Comparison of ENCODE assay signal across 1 cellular context in genomic region chr5:103258957-103259704, GRCh38.
TF ChIP-seq lines count a peak whose summit lies in the region.

No MANE protein-coding gene starts in this region.

TF ChIP-seq in K562, 482 proteins besides CTCF, POLR2A, EP300 and RAD21 (continued from another document and continues in another):
- TF ChIP-seq CTCFL (IDR thresholded peaks at IDR 0.05; ENCODE audit: borderline replicate concordance, insufficient read depth, low read depth, low read length, poor library complexity, severe bottlenecking) = no peak
- no peak for TF ChIP-seq ZNF280B (CRISPR knock-in tag; IDR thresholded peaks at IDR 0.05)
- no peak for TF ChIP-seq TGIF2 (CRISPR knock-in tag; IDR thresholded peaks at IDR 0.05)
- no peak for TF ChIP-seq PHB2 (IDR thresholded peaks at IDR 0.05; ENCODE audit: low read depth)
- no peak for TF ChIP-seq ZNF217 (CRISPR knock-in tag; IDR thresholded peaks at IDR 0.05)
- TF ChIP-seq NCOR1 (IDR thresholded peaks at IDR 0.05) = peak; percentile 37; the same call in 1 of the 2 replicates
- no peak for TF ChIP-seq ZNF639 (CRISPR knock-in tag; conservative IDR thresholded peaks at IDR 0.05 in 1 of 2, IDR thresholded peaks at IDR 0.05 in 1 of 2)
- no peak for TF ChIP-seq RBM39 (optimal IDR thresholded peaks at IDR 0.05; ENCODE audit: low read depth, low read length)
- TF ChIP-seq ATF1 (CRISPR knock-in tag; IDR thresholded peaks at IDR 0.05) = no peak
- peak; percentile 19; the same call in 1 of the 2 replicates for TF ChIP-seq ATF1 (tag; IDR thresholded peaks at IDR 0.05)
- no peak for TF ChIP-seq THRB (CRISPR knock-in tag; conservative IDR thresholded peaks at IDR 0.05)
- TF ChIP-seq FOXP1 (CRISPR knock-in tag; IDR thresholded peaks at IDR 0.05) = no peak; the same call in 1 of the 2 replicates
- TF ChIP-seq FIP1L1 (IDR thresholded peaks at IDR 0.05; ENCODE audit: low read depth, low read length, poor library complexity, severe bottlenecking) = peak; percentile 78
- no peak for TF ChIP-seq NEUROD1 (IDR thresholded peaks at IDR 0.05; ENCODE audit: borderline replicate concordance, low read depth, low read length, partially characterized antibody)
- TF ChIP-seq GATA2 (CRISPR knock-in tag; IDR thresholded peaks at IDR 0.05) = no peak
- TF ChIP-seq MNT (conservative IDR thresholded peaks at IDR 0.05) = peak; percentile 51 to 64
- peak; percentile 8; the same call in 1 of the 2 replicates for TF ChIP-seq TAL1 (IDR thresholded peaks at IDR 0.05)
- no peak for TF ChIP-seq MXD1 (CRISPR knock-in tag; IDR thresholded peaks at IDR 0.05; ENCODE audit: borderline replicate concordance, poor library complexity, severe bottlenecking)
- no peak for TF ChIP-seq EHMT2 (IDR thresholded peaks at IDR 0.05)
- peak; percentile 65 for TF ChIP-seq HNRNPL (IDR thresholded peaks at IDR 0.05; ENCODE audit: low read depth, low read length)
- TF ChIP-seq ZNF165 (CRISPR knock-in tag; IDR thresholded peaks at IDR 0.05; ENCODE audit: borderline replicate concordance) = no peak
- no peak; the same call in 1 of the 2 replicates for TF ChIP-seq ATF7 (IDR thresholded peaks at IDR 0.05)
- 0 out of 2 replicates have a peak, but pooled peaks have one; percentile 16 for TF ChIP-seq MXI1 (IDR thresholded peaks at IDR 0.05; ENCODE audit: low read depth, low read length)
- peak; percentile 43; the same call in 1 of the 2 replicates for TF ChIP-seq ARID1B (IDR thresholded peaks at IDR 0.05)
- TF ChIP-seq POLR2G (IDR thresholded peaks at IDR 0.05; ENCODE audit: low read depth, low read length) = peak; percentile 81
- TF ChIP-seq HDAC6 (IDR thresholded peaks at IDR 0.05; ENCODE audit: low read depth, low read length) = peak; percentile 93
- no peak for TF ChIP-seq CHAMP1 (IDR thresholded peaks at IDR 0.05)
- no peak for TF ChIP-seq SRSF9 (IDR thresholded peaks at IDR 0.05; ENCODE audit: borderline replicate concordance, low read depth, low read length)
- no peak for TF ChIP-seq IRF1 (CRISPR knock-in tag; IDR thresholded peaks at IDR 0.05; ENCODE audit: borderline replicate concordance)
- no peak for TF ChIP-seq ZNF707 (CRISPR knock-in tag; conservative IDR thresholded peaks at IDR 0.05)
- TF ChIP-seq PHF21A (IDR thresholded peaks at IDR 0.05; ENCODE audit: borderline replicate concordance, low read depth) = no peak; the same call in 1 of the 2 replicates
- TF ChIP-seq ZC3H8 (IDR thresholded peaks at IDR 0.05) = no peak
- TF ChIP-seq PYGO2 (tag; IDR thresholded peaks at IDR 0.05) = no peak
- no peak for TF ChIP-seq ZNF717 (CRISPR knock-in tag; IDR thresholded peaks at IDR 0.05)
- no peak for TF ChIP-seq NFYB (IDR thresholded peaks at IDR 0.05; ENCODE audit: extremely low read depth, insufficient read length)
- TF ChIP-seq SIRT6 (IDR thresholded peaks at IDR 0.05; ENCODE audit: low read depth, low read length) = no peak
- no peak for TF ChIP-seq IRF9 (tag; IDR thresholded peaks at IDR 0.05)
- TF ChIP-seq MYNN (IDR thresholded peaks at IDR 0.05) = no peak
- no peak for TF ChIP-seq MYNN (CRISPR knock-in tag; IDR thresholded peaks at IDR 0.05)
- TF ChIP-seq RAD51 (IDR thresholded peaks at IDR 0.05; ENCODE audit: borderline replicate concordance, low read depth) = no peak
- no peak for TF ChIP-seq ZNF584 (CRISPR knock-in tag; IDR thresholded peaks at IDR 0.05; ENCODE audit: low read depth)
- no peak for TF ChIP-seq ETV5 (CRISPR knock-in tag; IDR thresholded peaks at IDR 0.05; ENCODE audit: low read depth)
- no peak for TF ChIP-seq ZBTB9 (CRISPR knock-in tag; IDR thresholded peaks at IDR 0.05)
- TF ChIP-seq SOX6 (IDR thresholded peaks at IDR 0.05) = no peak
- no peak for TF ChIP-seq EZH2 (IDR thresholded peaks at IDR 0.05; ENCODE audit: borderline replicate concordance, low read depth, low read length)
- no peak for TF ChIP-seq NR4A1 (CRISPR knock-in tag; IDR thresholded peaks at IDR 0.05)
- no peak for TF ChIP-seq NR4A1 (tag; IDR thresholded peaks at IDR 0.05)
- no peak for TF ChIP-seq HOXB6 (CRISPR knock-in tag; IDR thresholded peaks at IDR 0.05; ENCODE audit: borderline replicate concordance)
- peak; percentile 33; the same call in 1 of the 2 replicates for TF ChIP-seq ZNF263 (CRISPR knock-in tag; IDR thresholded peaks at IDR 0.05; ENCODE audit: borderline replicate concordance)
- no peak for TF ChIP-seq ZFP30 (CRISPR knock-in tag; IDR thresholded peaks at IDR 0.05; ENCODE audit: borderline replicate concordance)
- peak; percentile 91 for TF ChIP-seq CXXC5 (CRISPR knock-in tag; IDR thresholded peaks at IDR 0.05)
- TF ChIP-seq PTBP1 (IDR thresholded peaks at IDR 0.05; ENCODE audit: low read depth, low read length) = no peak
- TF ChIP-seq HSF4 (CRISPR knock-in tag; IDR thresholded peaks at IDR 0.05; ENCODE audit: borderline replicate concordance) = no peak
- TF ChIP-seq ZNF3 (CRISPR knock-in tag; IDR thresholded peaks at IDR 0.05) = no peak
- no peak for TF ChIP-seq ZNF780A (CRISPR knock-in tag; IDR thresholded peaks at IDR 0.05)
- no peak for TF ChIP-seq ERF (CRISPR knock-in tag; IDR thresholded peaks at IDR 0.05)
- TF ChIP-seq ETS2 (tag; IDR thresholded peaks at IDR 0.05; ENCODE audit: borderline replicate concordance, poor library complexity, severe bottlenecking) = no peak
- TF ChIP-seq NFXL1 (CRISPR knock-in tag; IDR thresholded peaks at IDR 0.05) = no peak
- no peak for TF ChIP-seq IFI16 (CRISPR knock-in tag; IDR thresholded peaks at IDR 0.05)
- TF ChIP-seq ZNF140 (CRISPR knock-in tag; IDR thresholded peaks at IDR 0.05) = no peak
- no peak for TF ChIP-seq POLR3A (IDR thresholded peaks at IDR 0.05; ENCODE audit: borderline replicate concordance, extremely low read depth, insufficient read depth, insufficient read length)
- no peak for TF ChIP-seq ID3 (CRISPR knock-in tag; IDR thresholded peaks at IDR 0.05)
- TF ChIP-seq ID3 (tag; IDR thresholded peaks at IDR 0.05) = no peak; the same call in 1 of the 2 replicates
- TF ChIP-seq DDX20 (tag; IDR thresholded peaks at IDR 0.05; ENCODE audit: low read depth) = no peak
